23 cellular contexts compared by ENCODE assay signal in genomic region chr6:25793970-25794369, GRCh38. TPM values are rescaled to one million over a fixed set of nuclear protein-coding genes. Genes with fewer than 3 reads are reported as not detected.
DNase-seq lines count a peak whose midpoint lies in the region; ATAC-seq, FAIRE-seq and TF ChIP-seq lines count a peak whose summit lies in the region.
"Had no signal": no experiment of that assay in that cellular context is flagged by ENCODE, and none has a peak within 500 bp of the region (broad histone marks: within the 10 kb centered on the region; RNA-seq: fewer than 3 reads in every experiment).

No MANE protein-coding gene starts in this region.

- H3K9me1 ChIP-seq in K562 (ENCODE audit: control insufficient read depth, insufficient read depth, low read length): no peaks in the 10 kb centered on the region

- H3K4me3 ChIP-seq in GM23338: no peak overlapping the region
- no peak overlapping the region for H3K4me3 ChIP-seq in K562
- H3K4me3 ChIP-seq: GM12878, GM23248 had no signal

- in situ Hi-C loops in K562 (cut with MboI): no loop called here

- intact Hi-C loops in K562 (cut with micrococcal nuclease): no loop called here

- H3K4me2 ChIP-seq in GM23338 (no peak overlapping the region), K562 (ENCODE audit: insufficient read depth, low read length) (no peak overlapping the region)

- H3K27ac Mint-ChIP-seq in GM23338: no peak overlapping the region
- H3K27ac Mint-ChIP-seq: CD4-positive, alpha-beta memory T cell; HFFc6 had no signal

- H3K27ac ChIP-seq in GM23338 (ENCODE audit: low read depth) (no peak overlapping the region), K562 (ENCODE audit: extremely low read depth, low read depth, low read length) (no peak overlapping the region)
- H3K27ac ChIP-seq: C4-2B, GM23248 had no signal

- H3K9me3 Mint-ChIP-seq in GM23338: no peaks in the 10 kb centered on the region
- H3K9me3 Mint-ChIP-seq: CD4-positive, alpha-beta memory T cell; HFFc6 had no signal

- ATAC-seq in GM23338: no peak
- ATAC-seq in K562: no peak
- no peak for ATAC-seq in HG02840 (IDR thresholded peaks at IDR 0.05; ENCODE audit: low FRiP score, unreplicated experiment)
- ATAC-seq in HG02763 (IDR thresholded peaks at IDR 0.05; ENCODE audit: unreplicated experiment): no peak
- ATAC-seq: GM12878, HCT116 had no signal

- no peak for DNase-seq in GM23338 (ENCODE audit: low spot score)
- DNase-seq in NAMALWA (ENCODE audit: low spot score): peak; percentile 6
- no peak for DNase-seq in K562 (ENCODE audit: extremely low read depth in 1 of 4, low spot score in 3 of 4)
- no peak for DNase-seq in NCI-H345 treated with DMSO at 0.1 percent for 48 hours (lab: John Stamatoyannopoulos, UW; ENCODE audit: unreplicated experiment)
- no peak for DNase-seq in AG08395 (ENCODE audit: low spot score)
- DNase-seq: ACHN; AML-193; CD4-positive, alpha-beta memory T cell; DMS153; DMS79 treated with DMSO at 0.1 percent for 48 hours; GF-D8; GM23248; H7; HFFc6 had no signal

- H4K20me1 ChIP-seq in GM23338 (replicated peaks; ENCODE audit: insufficient read depth) (no peaks in the 10 kb centered on the region), K562 (replicated peaks; ENCODE audit: control insufficient read depth, insufficient read depth, low read length) (no peaks in the 10 kb centered on the region)

- no peak for TF ChIP-seq POLR2A in K562 (conservative IDR thresholded peaks at IDR 0.05)

- 0% methylated on average over 1 of the region's 1 CpG for WGBS in K562 (ENCODE audit: insufficient coverage, low coverage, missing lambda C conversion rate)

- peak overlapping the region; percentile 38; the same call in 1 of the 2 replicates for H2AFZ ChIP-seq in GM23338
- no peak overlapping the region for H2AFZ ChIP-seq in K562 (ENCODE audit: low read depth, low read length)
- H2AFZ ChIP-seq: GM23248 had no signal

- H3K4me1 ChIP-seq in GM23338 (ENCODE audit: insufficient read depth): no peaks in the 10 kb centered on the region
- no peaks in the 10 kb centered on the region for H3K4me1 ChIP-seq in K562 (replicated peaks in 1 of 2; ENCODE audit: control insufficient read depth in 2 of 2, insufficient read depth in 2 of 2, low read length in 2 of 2)

- H3K36me3 Mint-ChIP-seq in GM23338 (ENCODE audit: low read depth): no peaks in the 10 kb centered on the region
- H3K36me3 Mint-ChIP-seq: CD4-positive, alpha-beta memory T cell had no signal

- no peaks in the 10 kb centered on the region for H3K9me3 ChIP-seq in K562 (replicated peaks; ENCODE audit: control insufficient read depth, insufficient read depth, low read depth, low read length)

- H3K4me3 Mint-ChIP-seq in GM23338: no peak overlapping the region
- H3K4me3 Mint-ChIP-seq: CD4-positive, alpha-beta memory T cell; HFFc6 had no signal

- no peak for FAIRE-seq in K562 (lab: Jason Lieb, UNC)
- FAIRE-seq: GM12878, GM19239 had no signal

- no peak for TF ChIP-seq CTCF in GM23338 (conservative IDR thresholded peaks at IDR 0.05; ENCODE audit: low read depth in 2 of 2)
- no peak for TF ChIP-seq CTCF in K562 (IDR thresholded peaks at IDR 0.05 in 2 of 3, conservative IDR thresholded peaks at IDR 0.05 in 1 of 3; ENCODE audit: insufficient read depth in 2 of 3, low read depth in 1 of 3, low read length in 3 of 3)

- TF ChIP-seq EP300 in K562 (IDR thresholded peaks at IDR 0.05; ENCODE audit: low read length): no peak

- H3K9ac ChIP-seq in K562 (ENCODE audit: insufficient read depth in 1 of 2, low read depth in 2 of 2, low read length in 2 of 2): no peak overlapping the region
- H3K9ac ChIP-seq: GM23248 had no signal

- no peaks in the 10 kb centered on the region for H3F3A ChIP-seq in GM23338 (replicated peaks; ENCODE audit: low read depth)

- H3K9me2 ChIP-seq in GM23338 (ENCODE audit: insufficient read depth): no peaks in the 10 kb centered on the region

- no peaks in the 10 kb centered on the region for H3K36me3 ChIP-seq in GM23338 (ENCODE audit: insufficient read depth)
- H3K36me3 ChIP-seq in K562 (ENCODE audit: control insufficient read depth, insufficient read depth, low read length): no peaks in the 10 kb centered on the region

- CTCF ChIA-PET in K562 (lab: Yijun Ruan, JAX; ENCODE audit: low intra/inter-chr PET ratio): no interaction called here

- H3K27me3 ChIP-seq in GM23338 (ENCODE audit: insufficient read depth) (no peaks in the 10 kb centered on the region), K562 (ENCODE audit: control insufficient read depth in 2 of 2, insufficient read depth in 2 of 2, low read length in 2 of 2) (no peaks in the 10 kb centered on the region; a peak in 1 of 5 replicates)

- no TSS peak for BruUV-seq in K562 (replicated peaks; lab: Mats Ljungman, UMichigan)

- H3K4me1 Mint-ChIP-seq in GM23338: no peaks in the 10 kb centered on the region
- H3K4me1 Mint-ChIP-seq: CD4-positive, alpha-beta memory T cell had no signal

- no peaks in the 10 kb centered on the region for H3K27me3 Mint-ChIP-seq in GM23338 (ENCODE audit: insufficient read depth, low read depth, poor library complexity)
- H3K27me3 Mint-ChIP-seq: CD4-positive, alpha-beta memory T cell had no signal

- TF ChIP-seq RAD21 in K562 (CRISPR knock-in tag; conservative IDR thresholded peaks at IDR 0.05 in 1 of 2, IDR thresholded peaks at IDR 0.05 in 1 of 2): no peak

- H3K79me2 ChIP-seq in GM23338 (replicated peaks; ENCODE audit: insufficient read depth) (no peaks in the 10 kb centered on the region), K562 (ENCODE audit: control insufficient read depth, insufficient read depth, low read length) (no peaks in the 10 kb centered on the region)

- POLR2A ChIA-PET in K562 (lab: Yijun Ruan, JAX): interaction anchor here (1.6 kb wide), 1 partner anchor 237 kb away, joined by 6 read pairs; no protein-coding TSS in a partner anchor

TF ChIP-seq in GM23338, 12 proteins besides CTCF, POLR2A, EP300 and RAD21 (continues in another document):
- TF ChIP-seq, protein P1, sequence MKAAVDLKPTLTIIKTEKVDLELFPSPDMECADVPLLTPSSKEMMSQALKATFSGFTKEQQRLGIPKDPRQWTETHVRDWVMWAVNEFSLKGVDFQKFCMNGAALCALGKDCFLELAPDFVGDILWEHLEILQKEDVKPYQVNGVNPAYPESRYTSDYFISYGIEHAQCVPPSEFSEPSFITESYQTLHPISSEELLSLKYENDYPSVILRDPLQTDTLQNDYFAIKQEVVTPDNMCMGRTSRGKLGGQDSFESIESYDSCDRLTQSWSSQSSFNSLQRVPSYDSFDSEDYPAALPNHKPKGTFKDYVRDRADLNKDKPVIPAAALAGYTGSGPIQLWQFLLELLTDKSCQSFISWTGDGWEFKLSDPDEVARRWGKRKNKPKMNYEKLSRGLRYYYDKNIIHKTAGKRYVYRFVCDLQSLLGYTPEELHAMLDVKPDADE (IDR thresholded peaks at IDR 0.05): no peak

RNA-seq across cellular contexts. Expression of gene SLC17A1, which starts 37.9 kb away (rescaled TPM):
- total RNA-seq in GM23338 (2014; rRNA removed; shearing (Covaris generic)): not detected in 2 replicates
- polyA plus RNA-seq in GM23338 (2016; fragmentation: Nextera tagmentation; extraction: Ambion mirVana) (not detected in 2 replicates), K562 (2011; rRNA removed) (not detected in 2 replicates), K562 (2014; fragmentation: Illumina TruSeq; extraction: Trizol) (not detected in 2 replicates), K562 (2014; fragmentation: Nextera tagmentation; extraction: Ambion mirVana) (not detected), K562 (2014; rRNA removed) (not detected in 2 replicates)
- total RNA-seq in K562 (2011; cell fraction: chromatin; rRNA removed; ENCODE audit: low replicate concordance): not detected in 2 replicates
- not detected in 2 replicates for total RNA-seq in K562 (2011; cell fraction: nucleolus; rRNA removed)
- total RNA-seq in K562 (2011; cell fraction: nucleoplasm; rRNA removed): not detected in 2 replicates
- total RNA-seq in K562 (2014; rRNA removed) (not detected in 2 replicates), K562 (2014; rRNA removed; fragmentation: Illumina TruSeq; extraction: Trizol) (not detected in 2 replicates), K562 (2015; rRNA removed; fragmentation: Illumina TruSeq; extraction: Trizol) (not detected in 2 replicates), K562 (2021) (not detected in 2 replicates)
- not detected in 2 replicates for polyA plus RNA-seq in K562 (2011; cell fraction: cytosol; rRNA removed)
- polyA plus RNA-seq in K562 (2011; cell fraction: nucleus; rRNA removed): not detected in 2 replicates
- polyA plus RNA-seq in K562 (2012): not detected in 2 replicates
- polyA minus RNA-seq in K562 (2011; rRNA and poly(A)+ RNA removed): not detected in 2 replicates
- not detected in 2 replicates for polyA minus RNA-seq in K562 (2011; cell fraction: cytosol; rRNA and poly(A)+ RNA removed)
- not detected in 2 replicates for polyA minus RNA-seq in K562 (2011; cell fraction: nucleus; rRNA and poly(A)+ RNA removed)
- total RNA-seq: A172, GM12878, GM23248, H7, HFFc6, HT-29 had no signal
- polyA plus RNA-seq: BJ; CD4-positive, alpha-beta memory T cell; GM12878; GM23248 had no signal

RNA-seq across cellular contexts. Expression of gene SLC17A4, which starts 39.4 kb away (rescaled TPM):
- not detected in 2 replicates for total RNA-seq in GM23338 (2014; rRNA removed; shearing (Covaris generic))
- polyA plus RNA-seq in GM23338 (2016; fragmentation: Nextera tagmentation; extraction: Ambion mirVana) (not detected in 2 replicates), K562 (2011; rRNA removed) (not detected in 2 replicates), K562 (2014; fragmentation: Illumina TruSeq; extraction: Trizol) (not detected in 2 replicates), K562 (2014; fragmentation: Nextera tagmentation; extraction: Ambion mirVana) (not detected), K562 (2014; rRNA removed) (not detected in 2 replicates)
- not detected in 2 replicates for total RNA-seq in K562 (2011; cell fraction: chromatin; rRNA removed; ENCODE audit: low replicate concordance)
- not detected in 2 replicates for total RNA-seq in K562 (2011; cell fraction: nucleolus; rRNA removed)
- total RNA-seq in K562 (2011; cell fraction: nucleoplasm; rRNA removed): not detected in 2 replicates
- total RNA-seq in K562 (2014; rRNA removed) (not detected in 2 replicates), K562 (2014; rRNA removed; fragmentation: Illumina TruSeq; extraction: Trizol) (not detected in 2 replicates), K562 (2015; rRNA removed; fragmentation: Illumina TruSeq; extraction: Trizol) (not detected in 2 replicates), K562 (2021) (not detected in 2 replicates)
- polyA plus RNA-seq in K562 (2011; cell fraction: cytosol; rRNA removed): not detected in 2 replicates
- not detected in 2 replicates for polyA plus RNA-seq in K562 (2011; cell fraction: nucleus; rRNA removed)
- not detected in 2 replicates for polyA plus RNA-seq in K562 (2012)
- not detected in 2 replicates for polyA minus RNA-seq in K562 (2011; rRNA and poly(A)+ RNA removed)
- not detected in 2 replicates for polyA minus RNA-seq in K562 (2011; cell fraction: cytosol; rRNA and poly(A)+ RNA removed)
- not detected in 2 replicates for polyA minus RNA-seq in K562 (2011; cell fraction: nucleus; rRNA and poly(A)+ RNA removed)
- total RNA-seq: A172; CD4-positive, alpha-beta memory T cell; GM12878; GM23248; H7; HFFc6 had no signal
- polyA plus RNA-seq: BJ; CD4-positive, alpha-beta memory T cell; GM12878; GM23248 had no signal
